Comparison of ENCODE assay signal across 8 cellular contexts in the genomic region with DNA sequence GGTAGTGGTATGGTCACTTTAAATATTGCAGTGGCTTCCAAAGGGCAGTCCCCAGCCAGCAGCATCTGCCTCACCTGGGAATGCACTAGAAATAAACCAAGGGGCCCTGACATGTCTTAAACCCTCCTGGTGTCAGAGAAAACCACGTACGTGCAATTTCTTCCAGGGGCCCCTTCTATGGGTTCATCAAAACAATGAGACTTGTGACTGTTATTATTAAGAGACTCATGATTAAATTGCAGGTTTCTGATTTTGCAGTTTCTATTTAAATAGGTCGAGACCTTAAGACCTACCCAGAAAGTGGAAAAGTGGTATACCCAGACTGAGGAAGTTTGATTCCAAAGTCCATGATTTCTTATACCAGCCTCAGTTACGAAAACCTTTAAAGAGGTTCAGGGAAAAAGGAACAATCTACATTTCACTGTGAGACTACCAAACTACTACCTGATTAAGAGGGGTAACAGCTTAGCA. TPM values are rescaled to one million over a fixed set of nuclear protein-coding genes. Genes with fewer than 3 reads are reported as not detected.
A peak's percentile ranks its signal among the peaks of the same experiment; 100 is the strongest.
DNase-seq lines count a peak whose midpoint lies in the region; ATAC-seq and TF ChIP-seq lines count a peak whose summit lies in the region.

No MANE protein-coding gene starts in this region.

- peak overlapping the region; percentile 44 for H3K4me2 ChIP-seq in KMS-11

- H3K9me3 Mint-ChIP-seq in Caco-2 (ENCODE audit: unreplicated experiment): no peaks in the 10 kb centered on the region
- H3K9me3 Mint-ChIP-seq in natural killer cell: no peaks in the 10 kb centered on the region

- H3K4me1 Mint-ChIP-seq in Caco-2 (ENCODE audit: low read depth, unreplicated experiment) (peaks cover 58% of the 10 kb centered on the region), natural killer cell (peaks cover 69 to 79% of the 10 kb centered on the region in 2 donors)

- CTCF ChIA-PET in Caco-2 (lab: Charles Lee): interaction anchor here (0.6 to 1.7 kb wide), 4 partner anchors 9 to 98 kb away, joined by 3 to 10 read pairs (median 6); a partner anchor contains a TSS

- DNase-seq in Caco-2: no peak
- no peak for DNase-seq in cardiac fibroblast (ENCODE audit: low read depth in 2 of 2)
- no peak for DNase-seq in natural killer cell
- DNase-seq in NCI-H1105 treated with DMSO at 0.1 percent for 48 hours (lab: John Stamatoyannopoulos, UW): no peak
- no peak for DNase-seq in cerebellar nuclear complex (lab: John Stamatoyannopoulos, UW)

- no peak for ATAC-seq in natural killer cell
- ATAC-seq in HG02610 (IDR thresholded peaks at IDR 0.05; ENCODE audit: unreplicated experiment): no peak
- no peak for ATAC-seq in GM21619 (IDR thresholded peaks at IDR 0.05; ENCODE audit: unreplicated experiment)

- H3K27me3 ChIP-seq in Caco-2 (replicated peaks; ENCODE audit: control insufficient read depth, insufficient read depth, low read length) (no peaks in the 10 kb centered on the region), KMS-11 (ENCODE audit: insufficient read depth, low read depth) (no peaks in the 10 kb centered on the region)

- H3K27ac ChIP-seq in KMS-11: peak overlapping the region; percentile 59

- peak overlapping the region; percentile 96 for H3K4me3 Mint-ChIP-seq in Caco-2 (ENCODE audit: unreplicated experiment)
- peak overlapping the region; percentile 100 for H3K4me3 Mint-ChIP-seq in natural killer cell

- H3K4me3 ChIP-seq in Caco-2 (ENCODE audit: low read depth, low read length) (peak overlapping the region; percentile 55), KMS-11 (IDR thresholded peaks at IDR 0.05; ENCODE audit: insufficient read depth, low read depth, low read length) (no peak overlapping the region), cardiac fibroblast (replicated peaks in 1 of 2; ENCODE audit: low read depth in 2 of 2, low read length in 2 of 2) (peak overlapping the region; percentile 74 to 76)

- no TSS peak for BruUV-seq in Caco-2 (replicated peaks; lab: Mats Ljungman, UMichigan)

- POLR2A ChIA-PET in Caco-2 (lab: Charles Lee): interaction anchor here (0.6 to 3.0 kb wide), 3 partner anchors 8 to 215 kb away, joined by 3 to 79 read pairs (median 3); a partner anchor contains a TSS

- peaks cover 7% of the 10 kb centered on the region for H3K36me3 ChIP-seq in Caco-2 (ENCODE audit: control insufficient read depth, insufficient read depth, low read length)
- peaks cover 35% of the 10 kb centered on the region; the same call in 1 of the 2 replicates for H3K36me3 ChIP-seq in KMS-11 (ENCODE audit: insufficient read depth)

- peaks cover 31% of the 10 kb centered on the region; the same call in 1 of the 2 replicates for H4K20me1 ChIP-seq in KMS-11 (ENCODE audit: insufficient read depth)

- peak overlapping the region; percentile 68; the same call in 1 of the 2 replicates for H2AFZ ChIP-seq in KMS-11 (ENCODE audit: low read depth)

- H3K9ac ChIP-seq in KMS-11: peak overlapping the region; percentile 41; the same call in 1 of the 2 replicates

- H3K27me3 Mint-ChIP-seq in Caco-2 (ENCODE audit: insufficient read depth, unreplicated experiment): no peaks in the 10 kb centered on the region
- no peaks in the 10 kb centered on the region for H3K27me3 Mint-ChIP-seq in natural killer cell (ENCODE audit: low read depth in 2 of 2)

- TF ChIP-seq CTCF in Caco-2 (IDR thresholded peaks at IDR 0.05; ENCODE audit: insufficient read depth in 1 of 2, low read depth in 1 of 2, low read length in 1 of 2, severe bottlenecking in 1 of 2, unreplicated experiment in 1 of 2) (peak in 1 of 2 experiments; percentile 8), KMS-11 (conservative IDR thresholded peaks at IDR 0.05; ENCODE audit: low read depth, low read length) (peak; percentile 60; the same call in 1 of the 2 replicates), cardiac fibroblast (IDR thresholded peaks at IDR 0.05; ENCODE audit: low read depth, low read length) (no peak), natural killer cell (IDR thresholded peaks at IDR 0.05) (no peak)

- intact Hi-C loops in Caco-2 (cut with micrococcal nuclease; ENCODE audit: unreplicated experiment) (loop anchor here (1.0 to 5.0 kb wide), 4 partner anchors 9 to 190 kb away; a partner anchor contains a TSS), natural killer cell (cut with micrococcal nuclease) (loop anchor here (1.0 kb wide), 1 partner anchor 9 kb away; a partner anchor contains a TSS)

- H3K9me3 ChIP-seq in Caco-2: no peaks in the 10 kb centered on the region

- H3K79me2 ChIP-seq in KMS-11 (ENCODE audit: insufficient read depth, low read depth): peaks cover 65% of the 10 kb centered on the region

- peak overlapping the region; percentile 92 for H3K27ac Mint-ChIP-seq in Caco-2 (ENCODE audit: unreplicated experiment)
- peak overlapping the region; percentile 97 to 99 for H3K27ac Mint-ChIP-seq in natural killer cell

- H3K36me3 Mint-ChIP-seq in Caco-2 (ENCODE audit: insufficient read depth, unreplicated experiment) (peaks cover 90% of the 10 kb centered on the region), natural killer cell (peaks cover 44% of the 10 kb centered on the region)

- H3K4me1 ChIP-seq in Caco-2 (peaks cover 26% of the 10 kb centered on the region), KMS-11 (ENCODE audit: low read depth, poor library complexity, severe bottlenecking) (peaks cover 76% of the 10 kb centered on the region)

RNA-seq across cellular contexts. Expression of a gene that starts 0.7 kb away (rescaled TPM):
- total RNA-seq in Caco-2 (2022) (28.9 and 32.9 TPM in 2 replicates), natural killer cell (10 to 100 TPM; 34.7 to 65.3 (median 41.2) TPM)

RNA-seq across cellular contexts. Expression of a gene that starts 8.5 kb away (rescaled TPM):
- total RNA-seq in Caco-2 (2022) (648 and 667 TPM in 2 replicates), natural killer cell (1,000 to 10,000 TPM; 2,956 to 3,334 (median 3,276) TPM)

RNA-seq across cellular contexts. Expression of a gene that starts 9.2 kb away (rescaled TPM):
- total RNA-seq in Caco-2 (2022): 63.6 and 69.4 TPM in 2 replicates
- total RNA-seq in natural killer cell: 100 to 1,000 TPM; 152 to 187 (median 186) TPM

RNA-seq across cellular contexts. Expression of a gene that starts 48.7 kb away (rescaled TPM):
- total RNA-seq in Caco-2 (2022) (not detected in 2 replicates), natural killer cell (10 to 100 TPM in 1 of 3 donors, 1 to 10 TPM in 2; 2.2 to 12.0 (median 3.3) TPM)
